9 cellular contexts compared by ENCODE assay signal in genomic region chr18:34493566-34494358, GRCh38.
A peak's percentile ranks its signal among the peaks of the same experiment; 100 is the strongest.
DNase-seq lines count a peak whose midpoint lies in the region; ATAC-seq, FAIRE-seq and TF ChIP-seq lines count a peak whose summit lies in the region.
"Had no signal": no experiment of that assay in that cellular context is flagged by ENCODE, and none has a peak within 500 bp of the region (broad histone marks: within the 10 kb centered on the region; RNA-seq: fewer than 3 reads in every experiment).

No MANE protein-coding gene starts in this region.

- H3K27ac Mint-ChIP-seq in stimulated activated naive B cell treated with anti-CD40 and anti-IgM and Interleukin-4, amounts not matched to agents 10 μg/mL and 1 μg/mL and 100 μg/mL, for 72 hours: no peak overlapping the region
- no peak overlapping the region for H3K27ac Mint-ChIP-seq in CD4-positive, alpha-beta memory T cell

- DNase-seq in DMS 273 (lab: John Stamatoyannopoulos, UW; ENCODE audit: unreplicated experiment): peak; percentile 68
- no peak for DNase-seq in DMS 273 treated with DMSO at 0.1 percent for 48 hours (lab: John Stamatoyannopoulos, UW)
- peak; percentile 62 for DNase-seq in NCI-H1105 treated with DMSO at 0.1 percent for 48 hours (lab: John Stamatoyannopoulos, UW)
- peak; percentile 18 to 50 for DNase-seq in breast epithelium (ENCODE audit: low spot score in 2 of 2)
- DNase-seq in keratinocyte (ENCODE audit: low read depth, low spot score): no peak
- DNase-seq in stimulated activated naive B cell treated with anti-CD40 and anti-IgM and Interleukin-4, amounts not matched to agents 10 μg/mL and 1 μg/mL and 100 μg/mL, for 72 hours: no peak
- DNase-seq in CD4-positive, alpha-beta memory T cell: no peak

- POLR2A ChIA-PET in CD4-positive, alpha-beta memory T cell (lab: Charles Lee; ENCODE audit: partially characterized antibody): no interaction called here

- H3K27me3 Mint-ChIP-seq in stimulated activated naive B cell treated with anti-CD40 and anti-IgM and Interleukin-4, amounts not matched to agents 10 μg/mL and 1 μg/mL and 100 μg/mL, for 72 hours: peaks cover 23 to 32% of the 10 kb centered on the region in 2 donors
- peaks cover 6 to 8% of the 10 kb centered on the region in 2 donors for H3K27me3 Mint-ChIP-seq in CD4-positive, alpha-beta memory T cell

- H3K9me3 Mint-ChIP-seq in stimulated activated naive B cell treated with anti-CD40 and anti-IgM and Interleukin-4, amounts not matched to agents 10 μg/mL and 1 μg/mL and 100 μg/mL, for 72 hours: peaks cover 0 to 2% of the 10 kb centered on the region in 2 donors
- H3K9me3 Mint-ChIP-seq in CD4-positive, alpha-beta memory T cell: peaks cover 0 to 12% (median 4%) of the 10 kb centered on the region in 8 donors

- H2AFZ ChIP-seq in keratinocyte (ENCODE audit: control insufficient read depth, low read length): peak overlapping the region; percentile 46

- intact Hi-C loops in breast epithelium (cut with DNase I; ENCODE audit: low total_unique reads): no loop called here
- intact Hi-C loops in CD4-positive, alpha-beta memory T cell (cut with micrococcal nuclease): no loop called here

- H3K4me3 Mint-ChIP-seq in stimulated activated naive B cell treated with anti-CD40 and anti-IgM and Interleukin-4, amounts not matched to agents 10 μg/mL and 1 μg/mL and 100 μg/mL, for 72 hours: no peak overlapping the region
- H3K4me3 Mint-ChIP-seq in CD4-positive, alpha-beta memory T cell: no peak overlapping the region

- H3K27ac ChIP-seq in breast epithelium (peak overlapping the region; percentile 81 to 92), keratinocyte (ENCODE audit: control insufficient read depth, insufficient read depth, low read length) (no peak overlapping the region)
- H3K27ac ChIP-seq in CD4-positive, alpha-beta memory T cell (ENCODE audit: low read depth, low read length): no peak overlapping the region

- dilution Hi-C loops in keratinocyte (cut with MboI; ENCODE audit: extremely low pct_ligation_motif_present, low sequenced_read_pairs): no loop called here

- H3K79me2 ChIP-seq in keratinocyte (ENCODE audit: control insufficient read depth, insufficient read depth, low read length): no peaks in the 10 kb centered on the region

- H3K36me3 ChIP-seq in breast epithelium (no peaks in the 10 kb centered on the region), keratinocyte (ENCODE audit: control insufficient read depth in 2 of 2, extremely low read depth in 1 of 2, insufficient read depth in 2 of 2, low read length in 2 of 2) (no peaks in the 10 kb centered on the region)
- H3K36me3 ChIP-seq in CD4-positive, alpha-beta memory T cell (ENCODE audit: insufficient read depth, low read length): no peaks in the 10 kb centered on the region

- H3K4me2 ChIP-seq in keratinocyte (ENCODE audit: control insufficient read depth, extremely low read depth, insufficient read depth, low read depth, low read length): peak overlapping the region; percentile 62

- H3K27me3 ChIP-seq in breast epithelium: no peaks in the 10 kb centered on the region
- H3K27me3 ChIP-seq in keratinocyte (ENCODE audit: control insufficient read depth, extremely low read depth, insufficient read depth, low read length): peaks cover 12% of the 10 kb centered on the region
- H3K27me3 ChIP-seq in CD4-positive, alpha-beta memory T cell (ENCODE audit: insufficient read depth, low read length): no peaks in the 10 kb centered on the region

- H3K4me1 ChIP-seq in breast epithelium: no peaks in the 10 kb centered on the region
- no peaks in the 10 kb centered on the region for H3K4me1 ChIP-seq in keratinocyte (ENCODE audit: control insufficient read depth, extremely low read depth, insufficient read depth, low read length)
- no peaks in the 10 kb centered on the region for H3K4me1 ChIP-seq in CD4-positive, alpha-beta memory T cell (ENCODE audit: insufficient read depth, low read length)

- H3K4me3 ChIP-seq in breast epithelium: peak overlapping the region; percentile 48 to 71 (median 62)
- peak overlapping the region in 2 of 3 experiments; percentile 28 to 51 for H3K4me3 ChIP-seq in keratinocyte (ENCODE audit: control insufficient read depth in 2 of 3, extremely low read depth in 1 of 3, insufficient read depth in 2 of 3, low read depth in 1 of 3, low read length in 3 of 3)
- no peak overlapping the region for H3K4me3 ChIP-seq in CD4-positive, alpha-beta memory T cell (ENCODE audit: low read length in 2 of 2)

- FAIRE-seq in keratinocyte (lab: Jason Lieb, UNC): no peak
- FAIRE-seq: A204.1 had no signal

- no peaks in the 10 kb centered on the region for H3K9me1 ChIP-seq in keratinocyte (ENCODE audit: control insufficient read depth, extremely low read depth, insufficient read depth, low read length)

- H3K36me3 Mint-ChIP-seq in stimulated activated naive B cell treated with anti-CD40 and anti-IgM and Interleukin-4, amounts not matched to agents 10 μg/mL and 1 μg/mL and 100 μg/mL, for 72 hours: no peaks in the 10 kb centered on the region
- H3K36me3 Mint-ChIP-seq in CD4-positive, alpha-beta memory T cell: peaks cover 0 to 3% of the 10 kb centered on the region in 2 donors

- no peak overlapping the region for H3K9ac ChIP-seq in keratinocyte (ENCODE audit: control insufficient read depth, extremely low read depth, insufficient read depth, low read length)

- CTCF ChIA-PET in CD4-positive, alpha-beta memory T cell (lab: Charles Lee; ENCODE audit: partially characterized antibody): no interaction called here

- TF ChIP-seq CTCF in breast epithelium (IDR thresholded peaks at IDR 0.05) (no peak), keratinocyte (optimal IDR thresholded peaks at IDR 0.05 in 1 of 3, IDR thresholded peaks at IDR 0.05 in 1 of 3, conservative IDR thresholded peaks at IDR 0.05 in 1 of 3; ENCODE audit: extremely low read depth in 1 of 3, insufficient read depth in 2 of 3, low read length in 3 of 3) (no peak)

- no peaks in the 10 kb centered on the region for H4K20me1 ChIP-seq in keratinocyte (ENCODE audit: control insufficient read depth, extremely low read depth, insufficient read depth, low read length)

- TF ChIP-seq POLR2A in breast epithelium (IDR thresholded peaks at IDR 0.05): no peak

- H3K9me3 ChIP-seq in breast epithelium (no peaks in the 10 kb centered on the region), keratinocyte (ENCODE audit: control insufficient read depth, low read depth, low read length) (no peaks in the 10 kb centered on the region)
- no peaks in the 10 kb centered on the region for H3K9me3 ChIP-seq in CD4-positive, alpha-beta memory T cell (ENCODE audit: control insufficient read depth in 1 of 2, low read length in 2 of 2)

- peak; percentile 50 for ATAC-seq in GM21737 (IDR thresholded peaks at IDR 0.05; ENCODE audit: unreplicated experiment)
- ATAC-seq in stimulated activated naive B cell treated with anti-CD40 and anti-IgM and Interleukin-4, amounts not matched to agents 10 μg/mL and 1 μg/mL and 100 μg/mL, for 72 hours (replicated peaks): peak; percentile 65 to 76

- peaks cover 0 to 2% of the 10 kb centered on the region in 2 donors for H3K4me1 Mint-ChIP-seq in stimulated activated naive B cell treated with anti-CD40 and anti-IgM and Interleukin-4, amounts not matched to agents 10 μg/mL and 1 μg/mL and 100 μg/mL, for 72 hours
- no peaks in the 10 kb centered on the region for H3K4me1 Mint-ChIP-seq in CD4-positive, alpha-beta memory T cell

Comparison
In these comparisons a context has a peak if more than half of its experiments do, and no peak if none do; other contexts are left out.
1. DNase-seq: peak in DMS 273 (single experiment), NCI-H1105 treated with DMSO at 0.1 percent for 48 hours (single experiment) and breast epithelium (2 of 2); none in DMS 273 treated with DMSO at 0.1 percent for 48 hours (single experiment), keratinocyte (single experiment), stimulated activated naive B cell treated with anti-CD40 and anti-IgM and Interleukin-4, amounts not matched to agents 10 μg/mL and 1 μg/mL and 100 μg/mL, for 72 hours (single experiment) and CD4-positive, alpha-beta memory T cell (0 of 5).
2. H3K27ac ChIP-seq: peak in breast epithelium (2 of 2); none in keratinocyte (single experiment) and CD4-positive, alpha-beta memory T cell (single experiment).
3. H3K4me3 ChIP-seq: peak in breast epithelium (3 of 3) and keratinocyte (2 of 3); none in CD4-positive, alpha-beta memory T cell (0 of 2).